ENCODE assay signal across 11 cellular contexts in genomic region chr22:44574057-44574456, GRCh38.
A peak's percentile ranks its signal among the peaks of the same experiment; 100 is the strongest.
DNase-seq lines count a peak whose midpoint lies in the region; TF ChIP-seq lines count a peak whose summit lies in the region.
"Had no signal": no experiment of that assay in that cellular context is flagged by ENCODE, and none has a peak within 500 bp of the region (broad histone marks: within the 10 kb centered on the region; RNA-seq: fewer than 3 reads in every experiment).

No MANE protein-coding gene starts in this region.

- H3K4me1 ChIP-seq in mesenchymal stem cell (ENCODE audit: control insufficient read depth, insufficient read depth, low read depth, low read length): no peaks in the 10 kb centered on the region

- no peak overlapping the region for H4K8ac ChIP-seq in mesenchymal stem cell (ENCODE audit: low read length)

- H3K27me3 Mint-ChIP-seq in activated T-helper 2 cell treated with anti-CD3 and anti-CD28 coated beads, Interferon-gamma antibody, Interleukin-2, Interleukin-4, amounts not matched to agents 10 μg/mL and 5 μg/mL and 100 μg/mL, durations not matched to agents 14 hours and 24 hours and 36 hours (ENCODE audit: low read depth): peaks cover 9% of the 10 kb centered on the region

- TF ChIP-seq CTCF in cardiac fibroblast (IDR thresholded peaks at IDR 0.05; ENCODE audit: low read depth, low read length): no peak
- no peak for TF ChIP-seq CTCF in GM13976 (IDR thresholded peaks at IDR 0.05; ENCODE audit: borderline replicate concordance, control extremely low read depth, extremely low read depth, insufficient read depth, missing control alignments)

- DNase-seq in COLO829 (ENCODE audit: low spot score): peak; percentile 42
- peak; percentile 91 for DNase-seq in M059J (ENCODE audit: low read depth)
- DNase-seq in cardiac fibroblast (ENCODE audit: low read depth in 2 of 2): peak; percentile 69 to 91
- DNase-seq in mesenchymal stem cell: no peak
- no peak for DNase-seq in NCI-H2227 treated with DMSO at 0.1 percent for 48 hours (lab: John Stamatoyannopoulos, UW)
- DNase-seq in activated T-helper 2 cell treated with anti-CD3 and anti-CD28 coated beads, Interferon-gamma antibody, Interleukin-2, Interleukin-4, amounts not matched to agents 10 μg/mL and 5 μg/mL and 100 μg/mL, durations not matched to agents 14 hours and 24 hours and 36 hours (ENCODE audit: low spot score): no peak
- DNase-seq in stimulated activated CD4-positive, alpha-beta T cell treated with anti-CD3 and anti-CD28 coated beads, Interleukin-2, amount 100 ng/mL, for 24 hours: no peak
- no peak for DNase-seq in GM13976 (ENCODE audit: low spot score)
- DNase-seq: mesendoderm, NCI-H1417 treated with DMSO at 0.1 percent for 48 hours had no signal

- intact Hi-C loops in activated T-helper 2 cell treated with anti-CD3 and anti-CD28 coated beads, Interferon-gamma antibody, Interleukin-2, Interleukin-4, amounts not matched to agents 10 μg/mL and 5 μg/mL and 100 μg/mL, durations not matched to agents 14 hours and 24 hours and 36 hours (cut with micrococcal nuclease): no loop called here

- no peak overlapping the region for H3K27ac Mint-ChIP-seq in activated T-helper 2 cell treated with anti-CD3 and anti-CD28 coated beads, Interferon-gamma antibody, Interleukin-2, Interleukin-4, amounts not matched to agents 10 μg/mL and 5 μg/mL and 100 μg/mL, durations not matched to agents 14 hours and 24 hours and 36 hours

- no peak overlapping the region for H2AFZ ChIP-seq in mesenchymal stem cell (ENCODE audit: low read depth, low read length)

- H4K91ac ChIP-seq in mesenchymal stem cell (ENCODE audit: low read length): no peak overlapping the region

- no peak overlapping the region for H3K27ac ChIP-seq in mesenchymal stem cell (ENCODE audit: low read length, poor library complexity, severe bottlenecking)
- H3K27ac ChIP-seq: tibial artery had no signal

- in situ Hi-C loops in GM13976 (cut with MboI; ENCODE audit: low sequenced_read_pairs, unreplicated experiment): no loop called here

- no peak overlapping the region for H3K18ac ChIP-seq in mesenchymal stem cell (ENCODE audit: low read depth in 1 of 2, low read length in 2 of 2)

- H3K14ac ChIP-seq in mesenchymal stem cell (ENCODE audit: low read length in 2 of 2): no peak overlapping the region

- H3K4me3 ChIP-seq in cardiac fibroblast (replicated peaks in 1 of 2; ENCODE audit: low read depth in 2 of 2, low read length in 2 of 2): no peak overlapping the region
- no peak overlapping the region for H3K4me3 ChIP-seq in mesenchymal stem cell (ENCODE audit: insufficient read depth in 1 of 2, low read depth in 1 of 2, low read length in 2 of 2)
- H3K4me3 ChIP-seq: tibial artery had no signal

- H3K4ac ChIP-seq in mesenchymal stem cell (ENCODE audit: low read depth in 1 of 2, low read length in 2 of 2): no peak overlapping the region

- no peak overlapping the region for H2AK5ac ChIP-seq in mesenchymal stem cell (ENCODE audit: low read length, severe bottlenecking)

- no peaks in the 10 kb centered on the region for H3K36me3 ChIP-seq in mesenchymal stem cell (ENCODE audit: control insufficient read depth in 1 of 2, insufficient read depth in 2 of 2, low read depth in 1 of 2, low read length in 2 of 2)
- H3K36me3 ChIP-seq: tibial artery had no signal

- H2BK15ac ChIP-seq in mesenchymal stem cell (ENCODE audit: low read depth, poor library complexity, severe bottlenecking): no peak overlapping the region

- H3K4me2 ChIP-seq in mesenchymal stem cell (ENCODE audit: low read length, poor library complexity, severe bottlenecking): no peak overlapping the region

- H3K23ac ChIP-seq in mesenchymal stem cell (ENCODE audit: low read length in 2 of 2): no peak overlapping the region

- H3K4me3 Mint-ChIP-seq in activated T-helper 2 cell treated with anti-CD3 and anti-CD28 coated beads, Interferon-gamma antibody, Interleukin-2, Interleukin-4, amounts not matched to agents 10 μg/mL and 5 μg/mL and 100 μg/mL, durations not matched to agents 14 hours and 24 hours and 36 hours (ENCODE audit: low read depth): no peak overlapping the region

- peaks cover 10% of the 10 kb centered on the region for H3K9me3 ChIP-seq in mesenchymal stem cell (ENCODE audit: control insufficient read depth, low read length)
- H3K9me3 ChIP-seq: tibial artery had no signal

- no peaks in the 10 kb centered on the region for H3K79me1 ChIP-seq in mesenchymal stem cell (replicated peaks; ENCODE audit: low read length, poor library complexity, severe bottlenecking)

- no peak overlapping the region for H2BK120ac ChIP-seq in mesenchymal stem cell (ENCODE audit: low read depth, low read length)

- H2BK12ac ChIP-seq in mesenchymal stem cell (ENCODE audit: low read length in 2 of 2): no peak overlapping the region

- H3K27me3 ChIP-seq in mesenchymal stem cell (ENCODE audit: control insufficient read depth in 1 of 2, insufficient read depth in 1 of 2, low read length in 2 of 2): peaks cover 41 to 65% of the 10 kb centered on the region in 2 experiments

- peak overlapping the region; percentile 17 for H3K9ac ChIP-seq in mesenchymal stem cell (ENCODE audit: low read length)

- WGBS in mesenchymal stem cell: 55% methylated on average over 4 of the region's 5 CpGs

- H3K4me1 Mint-ChIP-seq in activated T-helper 2 cell treated with anti-CD3 and anti-CD28 coated beads, Interferon-gamma antibody, Interleukin-2, Interleukin-4, amounts not matched to agents 10 μg/mL and 5 μg/mL and 100 μg/mL, durations not matched to agents 14 hours and 24 hours and 36 hours (ENCODE audit: low read depth): no peaks in the 10 kb centered on the region

- H3K9me3 Mint-ChIP-seq in activated T-helper 2 cell treated with anti-CD3 and anti-CD28 coated beads, Interferon-gamma antibody, Interleukin-2, Interleukin-4, amounts not matched to agents 10 μg/mL and 5 μg/mL and 100 μg/mL, durations not matched to agents 14 hours and 24 hours and 36 hours: no peaks in the 10 kb centered on the region

- no peak overlapping the region for H2BK5ac ChIP-seq in mesenchymal stem cell (ENCODE audit: low read depth, low read length, poor library complexity, severe bottlenecking)

- no peaks in the 10 kb centered on the region for H3K36me3 Mint-ChIP-seq in activated T-helper 2 cell treated with anti-CD3 and anti-CD28 coated beads, Interferon-gamma antibody, Interleukin-2, Interleukin-4, amounts not matched to agents 10 μg/mL and 5 μg/mL and 100 μg/mL, durations not matched to agents 14 hours and 24 hours and 36 hours (ENCODE audit: low read depth)

Comparison
In these comparisons a context has a peak if more than half of its experiments do, and no peak if none do; other contexts are left out.
1. DNase-seq: peak in COLO829 (single experiment), M059J (single experiment) and cardiac fibroblast (2 of 2); none in mesenchymal stem cell (single experiment), NCI-H2227 treated with DMSO at 0.1 percent for 48 hours (single experiment), activated T-helper 2 cell treated with anti-CD3 and anti-CD28 coated beads, Interferon-gamma antibody, Interleukin-2, Interleukin-4, amounts not matched to agents 10 μg/mL and 5 μg/mL and 100 μg/mL, durations not matched to agents 14 hours and 24 hours and 36 hours (single experiment), stimulated activated CD4-positive, alpha-beta T cell treated with anti-CD3 and anti-CD28 coated beads, Interleukin-2, amount 100 ng/mL, for 24 hours (0 of 2) and GM13976 (single experiment).